1 cellular context compared by ENCODE assay signal in genomic region chr9:111463036-111463435, GRCh38.
TF ChIP-seq lines count a peak whose summit lies in the region.

No MANE protein-coding gene starts in this region.

TF ChIP-seq in GM12878, 131 proteins besides CTCF, POLR2A, EP300 and RAD21 (continued from another document):
- TF ChIP-seq SREBF1 (IDR thresholded peaks at IDR 0.05; ENCODE audit: low read length), result no peak
- no peak for TF ChIP-seq CUX1 (IDR thresholded peaks at IDR 0.05; ENCODE audit: insufficient replicate concordance, low read depth, low read length)
- no peak for TF ChIP-seq RUNX3 (IDR thresholded peaks at IDR 0.05; ENCODE audit: low read length)
